ENCODE assay signal across 4 cellular contexts in the genomic region with DNA sequence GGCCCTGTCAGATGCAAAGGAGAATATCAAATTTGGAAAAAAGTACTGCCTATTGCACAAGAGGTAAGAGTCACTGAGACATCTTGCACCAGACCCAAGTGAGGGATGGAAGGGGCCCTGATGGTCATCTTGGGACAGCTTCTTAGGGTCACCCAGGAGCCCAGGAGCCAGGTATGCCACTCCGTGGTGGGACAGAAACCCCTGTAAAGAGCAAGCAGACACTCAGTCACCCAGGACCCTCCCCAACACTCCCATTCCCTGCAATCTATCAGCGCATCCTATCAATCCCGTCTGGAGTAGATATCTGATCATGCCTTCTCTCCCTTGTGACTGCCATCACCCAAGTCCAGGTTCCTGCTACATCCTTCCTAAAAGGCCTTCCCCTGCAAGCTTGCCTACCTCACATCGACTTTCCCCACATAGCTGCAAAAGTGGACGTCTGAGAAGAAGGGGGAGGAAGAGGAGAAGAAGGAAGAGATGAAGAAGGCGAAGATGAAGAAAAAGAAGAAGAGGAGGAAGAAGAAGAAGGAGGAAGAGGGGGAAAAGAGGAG. TPM values are rescaled to one million over a fixed set of nuclear protein-coding genes. Genes with fewer than 3 reads are reported as not detected.
"Had no signal": no experiment of that assay in that cellular context is flagged by ENCODE, and none has a peak within 500 bp of the region (broad histone marks: within the 10 kb centered on the region; RNA-seq: fewer than 3 reads in every experiment).

No MANE protein-coding gene starts in this region.

RNA-seq across cellular contexts. Expression of gene RNU1-4, which starts 30.7 kb away (rescaled TPM):
- polyA plus RNA-seq: cardiac muscle cell, foreskin keratinocyte, neural cell, urinary bladder had no signal
